8 cellular contexts compared by ENCODE assay signal in genomic region chr15:101188517-101189340, GRCh38.
A peak's percentile ranks its signal among the peaks of the same experiment; 100 is the strongest.
DNase-seq lines count a peak whose midpoint lies in the region; ATAC-seq and TF ChIP-seq lines count a peak whose summit lies in the region.

No MANE protein-coding gene starts in this region.

- H3K27ac ChIP-seq in SJSA1, result peak overlapping the region; percentile 91

- no peaks in the 10 kb centered on the region for H3K36me3 Mint-ChIP-seq in glutamatergic neuron (ENCODE audit: unreplicated experiment)

- peak overlapping the region; percentile 29 for H3K4me3 ChIP-seq in SJSA1
- peak overlapping the region; percentile 55 for H3K4me3 ChIP-seq in fibroblast of villous mesenchyme (ENCODE audit: low read depth, low read length)
- peak overlapping the region; percentile 67 for H3K4me3 ChIP-seq in skeletal muscle satellite cell (ENCODE audit: low read length)

- H3K9me3 ChIP-seq in SJSA1 (replicated peaks), result no peaks in the 10 kb centered on the region
- no peaks in the 10 kb centered on the region for H3K9me3 ChIP-seq in skeletal muscle satellite cell (replicated peaks; ENCODE audit: low read length)

- ATAC-seq in GM21423 (IDR thresholded peaks at IDR 0.05; ENCODE audit: unreplicated experiment), result peak; percentile 50

- H3K27me3 ChIP-seq in SJSA1 (replicated peaks), result no peaks in the 10 kb centered on the region
- H3K27me3 ChIP-seq in skeletal muscle satellite cell (ENCODE audit: control insufficient read depth, insufficient read depth, low read length), result no peaks in the 10 kb centered on the region

- peak overlapping the region; percentile 85 for H3K9ac ChIP-seq in skeletal muscle satellite cell (ENCODE audit: low read depth, low read length)

- peak; percentile 33 for DNase-seq in AG08395 (ENCODE audit: low spot score)
- peak in 1 of 2 experiments; percentile 89 for DNase-seq in SJSA1 (ENCODE audit: low read depth in 1 of 2, low spot score in 2 of 2)
- peak; percentile 98 for DNase-seq in fibroblast of villous mesenchyme (ENCODE audit: low read depth)
- no peak for DNase-seq in AG08396 (ENCODE audit: low spot score)
- no peak for DNase-seq in OCI-M1 (lab: John Stamatoyannopoulos, UW)
- no peak for DNase-seq in glutamatergic neuron

- H3K4me1 ChIP-seq in SJSA1 (replicated peaks) (peaks cover 67% of the 10 kb centered on the region), skeletal muscle satellite cell (ENCODE audit: control insufficient read depth, insufficient read depth, low read length) (peaks cover 73% of the 10 kb centered on the region)

- peaks cover 54% of the 10 kb centered on the region for H3K4me1 Mint-ChIP-seq in glutamatergic neuron (ENCODE audit: low read depth, unreplicated experiment)

- no peak overlapping the region for H3K27ac Mint-ChIP-seq in glutamatergic neuron (ENCODE audit: unreplicated experiment)

- TF ChIP-seq CTCF in fibroblast of villous mesenchyme (IDR thresholded peaks at IDR 0.05; ENCODE audit: insufficient read depth, low read depth, low read length) (no peak), glutamatergic neuron (IDR thresholded peaks at IDR 0.05; ENCODE audit: partially characterized antibody, unreplicated experiment) (no peak)

- H3K4me3 Mint-ChIP-seq in glutamatergic neuron (ENCODE audit: unreplicated experiment), result no peak overlapping the region

- H3K9me3 Mint-ChIP-seq in glutamatergic neuron (ENCODE audit: unreplicated experiment), result peaks cover 5% of the 10 kb centered on the region

- H3K36me3 ChIP-seq in SJSA1 (peaks cover 10% of the 10 kb centered on the region), skeletal muscle satellite cell (ENCODE audit: insufficient read depth, low read length) (no peaks in the 10 kb centered on the region)

- peak overlapping the region; percentile 91 for H3K4me2 ChIP-seq in skeletal muscle satellite cell (ENCODE audit: low read length)

- H3K27me3 Mint-ChIP-seq in glutamatergic neuron (ENCODE audit: unreplicated experiment), result peaks cover 3% of the 10 kb centered on the region

Comparison
In these comparisons a context has a peak if more than half of its experiments do, and no peak if none do; other contexts are left out.
1. DNase-seq: peak in AG08395 (single experiment) and fibroblast of villous mesenchyme (single experiment); none in AG08396 (single experiment), OCI-M1 (single experiment) and glutamatergic neuron (single experiment).
2. Peak in every context shown above with its lines, with median percentiles within 50 percentile points of each other: H3K4me3 ChIP-seq.